1 cellular context compared by ENCODE assay signal in genomic region chr20:46363874-46364669, GRCh38.
TF ChIP-seq lines count a peak whose summit lies in the region.

No MANE protein-coding gene starts in this region.

TF ChIP-seq in HepG2, 621 proteins besides CTCF, POLR2A, EP300 and RAD21 (continued from another document and continues in another):
- TF ChIP-seq ZNF281 (CRISPR knock-in tag; IDR thresholded peaks at IDR 0.05; ENCODE audit: borderline replicate concordance): no peak
- TF ChIP-seq ZNF597 (CRISPR knock-in tag; IDR thresholded peaks at IDR 0.05): peak; percentile 74; the same call in 1 of the 2 replicates
- no peak for TF ChIP-seq RFX1 (IDR thresholded peaks at IDR 0.05)
- TF ChIP-seq KLF9 (CRISPR knock-in tag; IDR thresholded peaks at IDR 0.05; ENCODE audit: low read depth): peak; percentile 84
- TF ChIP-seq MYNN (CRISPR knock-in tag; IDR thresholded peaks at IDR 0.05; ENCODE audit: low read depth): peak; percentile 89
- peak; percentile 97 for TF ChIP-seq ZC3H13 (CRISPR knock-in tag; IDR thresholded peaks at IDR 0.05)
- peak; percentile 72 for TF ChIP-seq HNRNPK (IDR thresholded peaks at IDR 0.05; ENCODE audit: low read depth, low read length, poor library complexity, severe bottlenecking)
- TF ChIP-seq HMG20A (CRISPR knock-in tag; IDR thresholded peaks at IDR 0.05; ENCODE audit: borderline replicate concordance): no peak
- peak; percentile 89; the same call in 1 of the 2 replicates for TF ChIP-seq MZF1 (CRISPR knock-in tag; IDR thresholded peaks at IDR 0.05; ENCODE audit: borderline replicate concordance)
- peak; percentile 98 for TF ChIP-seq REL (CRISPR knock-in tag; conservative IDR thresholded peaks at IDR 0.05)
- no peak; the same call in 1 of the 2 replicates for TF ChIP-seq U2AF2 (IDR thresholded peaks at IDR 0.05; ENCODE audit: low read depth, low read length)
- peak; percentile 98 for TF ChIP-seq KAT7 (CRISPR knock-in tag; IDR thresholded peaks at IDR 0.05; ENCODE audit: borderline replicate concordance)
- peak; percentile 97 for TF ChIP-seq MAX (IDR thresholded peaks at IDR 0.05)
- TF ChIP-seq TOE1 (CRISPR knock-in tag; IDR thresholded peaks at IDR 0.05): no peak; the same call in 1 of the 2 replicates
- TF ChIP-seq ZNF672 (CRISPR knock-in tag; IDR thresholded peaks at IDR 0.05): 0 out of 2 replicates have a peak, but pooled peaks have one; percentile 70
- no peak for TF ChIP-seq ZSCAN22 (CRISPR knock-in tag; IDR thresholded peaks at IDR 0.05)
- no peak for TF ChIP-seq GRHL1 (CRISPR knock-in tag; conservative IDR thresholded peaks at IDR 0.05)
- TF ChIP-seq ZNF777 (CRISPR knock-in tag; IDR thresholded peaks at IDR 0.05): peak; percentile 56; the same call in 1 of the 2 replicates
- TF ChIP-seq ZBTB10 (CRISPR knock-in tag; IDR thresholded peaks at IDR 0.05; ENCODE audit: borderline replicate concordance): peak; percentile 73
- TF ChIP-seq XRCC5 (optimal IDR thresholded peaks at IDR 0.05; ENCODE audit: low read length): peak; percentile 89
- TF ChIP-seq DDIT3 (CRISPR knock-in tag; IDR thresholded peaks at IDR 0.05): 0 out of 2 replicates have a peak, but pooled peaks have one; percentile 28
- TF ChIP-seq ATF3 (CRISPR knock-in tag; IDR thresholded peaks at IDR 0.05): peak; percentile 79
- TF ChIP-seq ZNF33A (CRISPR knock-in tag; IDR thresholded peaks at IDR 0.05; ENCODE audit: borderline replicate concordance): peak; percentile 99; the same call in 1 of the 2 replicates
- TF ChIP-seq NAIF1 (CRISPR knock-in tag; IDR thresholded peaks at IDR 0.05; ENCODE audit: borderline replicate concordance): peak; percentile 71; the same call in 1 of the 2 replicates
- no peak; the same call in 1 of the 2 replicates for TF ChIP-seq ZNF850 (CRISPR knock-in tag; conservative IDR thresholded peaks at IDR 0.05)
- TF ChIP-seq MXD1 (CRISPR knock-in tag; IDR thresholded peaks at IDR 0.05): peak; percentile 99
- peak; percentile 99 for TF ChIP-seq BHLHE40 (IDR thresholded peaks at IDR 0.05; ENCODE audit: low read length)
- TF ChIP-seq TFAP4 (IDR thresholded peaks at IDR 0.05; ENCODE audit: borderline replicate concordance, low read depth): peak; percentile 67; the same call in 1 of the 2 replicates
- TF ChIP-seq ZNF225 (CRISPR knock-in tag; IDR thresholded peaks at IDR 0.05): peak; percentile 99
- peak; percentile 91; the same call in 1 of the 2 replicates for TF ChIP-seq ZBTB4 (CRISPR knock-in tag; IDR thresholded peaks at IDR 0.05; ENCODE audit: borderline replicate concordance)
- peak; percentile 99 for TF ChIP-seq ZNF501 (CRISPR knock-in tag; IDR thresholded peaks at IDR 0.05)
- TF ChIP-seq FLYWCH1 (CRISPR knock-in tag; IDR thresholded peaks at IDR 0.05): peak; percentile 90; the same call in 1 of the 2 replicates
- TF ChIP-seq ARID3A (IDR thresholded peaks at IDR 0.05; ENCODE audit: low read depth, low read length): 0 out of 2 replicates have a peak, but pooled peaks have one; percentile 10
- peak; percentile 50; the same call in 1 of the 2 replicates for TF ChIP-seq KLF11 (CRISPR knock-in tag; IDR thresholded peaks at IDR 0.05)
- no peak; the same call in 1 of the 2 replicates for TF ChIP-seq ZNF230 (CRISPR knock-in tag; IDR thresholded peaks at IDR 0.05)
- peak; percentile 90 for TF ChIP-seq NKX3-1 (CRISPR knock-in tag; IDR thresholded peaks at IDR 0.05)
- TF ChIP-seq SKIL (CRISPR knock-in tag; IDR thresholded peaks at IDR 0.05; ENCODE audit: borderline replicate concordance): peak; percentile 70; the same call in 1 of the 2 replicates
- TF ChIP-seq NFE2 (CRISPR knock-in tag; IDR thresholded peaks at IDR 0.05): no peak
- TF ChIP-seq MYPOP (CRISPR knock-in tag; IDR thresholded peaks at IDR 0.05): peak; percentile 83
- TF ChIP-seq IRF2 (CRISPR knock-in tag; IDR thresholded peaks at IDR 0.05): peak; percentile 74
- TF ChIP-seq NFKB2 (CRISPR knock-in tag; IDR thresholded peaks at IDR 0.05; ENCODE audit: borderline replicate concordance): peak; percentile 98
